Comparison of ENCODE assay signal across 9 cellular contexts in the genomic region with DNA sequence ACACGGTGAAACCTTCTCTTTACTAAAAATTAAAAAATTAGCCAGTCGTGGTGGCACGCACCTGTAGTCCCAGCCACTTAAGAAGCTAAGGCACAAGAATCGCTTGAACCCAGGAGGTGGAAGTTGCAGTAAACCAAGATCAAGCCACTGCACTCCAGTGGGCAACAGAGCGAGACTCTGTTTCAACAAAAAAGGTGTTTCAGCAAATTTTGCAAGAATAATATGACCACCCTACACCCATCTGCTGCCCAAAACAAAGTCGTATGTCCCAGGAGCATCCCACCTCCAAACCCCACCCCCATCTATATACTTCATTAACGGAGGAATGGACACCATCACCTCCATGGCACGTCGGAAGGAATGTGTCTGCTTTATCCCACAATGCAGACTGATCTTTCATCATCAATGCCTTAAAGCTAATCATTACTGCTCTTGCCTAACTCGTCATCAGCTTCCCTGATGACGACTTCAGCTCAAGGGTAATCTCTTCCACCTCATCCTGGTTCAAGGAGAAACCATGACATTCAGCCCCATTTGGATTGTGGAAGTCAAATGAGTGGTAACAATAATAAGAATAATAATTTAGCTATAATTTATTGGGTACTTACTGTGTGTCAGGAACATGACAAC. TPM values are rescaled to one million over a fixed set of nuclear protein-coding genes. Genes with fewer than 3 reads are reported as not detected.
"Had no signal": no experiment of that assay in that cellular context is flagged by ENCODE, and none has a peak within 500 bp of the region (broad histone marks: within the 10 kb centered on the region; RNA-seq: fewer than 3 reads in every experiment).

No MANE protein-coding gene starts in this region.

- DNase-seq: GDM1, GF-D8 had no signal

- ATAC-seq: GM12878 had no signal

- H3K4me3 ChIP-seq: GM12878 had no signal

- FAIRE-seq: G401.6, GM12878, GM12891, GM12892, GM18507, GM19239 had no signal

RNA-seq across cellular contexts. Expression of a gene that starts 34.1 kb away (rescaled TPM):
- total RNA-seq: G401, GM12878 had no signal
- polyA plus RNA-seq: GM12878 had no signal
